1 cellular context compared by ENCODE assay signal in the genomic region with DNA sequence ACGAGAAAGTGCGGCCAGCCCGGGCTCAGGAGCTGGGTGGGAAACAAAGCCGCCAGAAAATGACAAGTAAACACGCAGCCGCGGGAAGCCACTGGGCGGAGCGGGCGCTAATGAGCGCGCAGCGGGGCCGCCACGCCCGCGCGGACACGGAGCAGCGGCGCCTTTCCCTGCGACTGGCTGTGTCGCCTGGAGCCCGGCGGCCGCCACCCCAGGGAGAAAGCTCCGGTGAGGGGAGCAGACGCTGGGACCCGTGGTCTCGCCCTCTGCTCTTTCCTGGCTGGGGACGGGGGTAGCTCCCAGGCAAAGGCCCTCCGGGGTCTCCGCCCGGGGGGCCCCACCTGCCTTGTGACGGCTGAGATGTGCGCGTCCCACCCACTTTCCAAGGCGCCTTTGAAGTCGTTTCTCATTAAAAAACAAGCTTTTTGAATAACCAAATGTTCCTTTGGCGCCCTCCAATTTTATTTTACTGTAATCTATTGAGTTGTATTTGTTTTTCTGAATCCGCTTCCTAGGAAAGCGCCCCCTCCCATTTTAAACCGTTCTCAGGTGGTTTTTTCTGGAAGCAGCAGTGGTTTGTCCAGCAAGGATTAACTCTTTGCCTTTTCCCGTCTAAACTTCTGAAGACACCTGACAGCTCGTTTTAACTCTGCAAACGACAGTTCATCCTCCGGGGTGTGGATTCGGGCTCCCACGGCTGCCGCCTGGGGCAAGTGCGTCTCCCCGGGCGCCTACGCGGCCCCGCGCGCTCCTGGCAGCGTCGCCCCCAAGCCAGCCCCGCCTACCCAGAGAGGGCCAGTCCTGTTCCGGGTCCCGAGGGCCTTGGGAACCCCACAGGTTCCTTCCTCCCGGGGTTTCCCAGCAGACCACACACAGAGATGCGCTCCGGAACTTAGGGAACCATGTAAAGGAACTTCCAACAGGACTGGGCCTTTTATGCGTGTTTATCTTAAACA.
TF ChIP-seq lines count a peak whose summit lies in the region.

No MANE protein-coding gene starts in this region.

TF ChIP-seq in GM12878, 131 proteins besides CTCF, POLR2A, EP300 and RAD21 (continued from another document):
- TF ChIP-seq RUNX3 (IDR thresholded peaks at IDR 0.05; ENCODE audit: low read length) (no peak), PAX5 (IDR thresholded peaks at IDR 0.05; ENCODE audit: borderline replicate concordance, low read depth, low read length) (peak; percentile 12; the same call in 1 of the 2 replicates), SUZ12 (IDR thresholded peaks at IDR 0.05; ENCODE audit: unreplicated experiment) (peak; percentile 84), HDAC6 (IDR thresholded peaks at IDR 0.05; ENCODE audit: unreplicated experiment) (no peak), PAX8 (IDR thresholded peaks at IDR 0.05) (no peak), STAT3 (IDR thresholded peaks at IDR 0.05; ENCODE audit: low read depth, low read length) (no peak)
- TF ChIP-seq, protein P1, sequence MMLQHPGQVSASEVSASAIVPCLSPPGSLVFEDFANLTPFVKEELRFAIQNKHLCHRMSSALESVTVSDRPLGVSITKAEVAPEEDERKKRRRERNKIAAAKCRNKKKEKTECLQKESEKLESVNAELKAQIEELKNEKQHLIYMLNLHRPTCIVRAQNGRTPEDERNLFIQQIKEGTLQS (IDR thresholded peaks at IDR 0.05; ENCODE audit: borderline replicate concordance, extremely low read depth, low read depth, low read length) = no peak
